In genomic region chr22:31295831-31296230, GRCh38 we compare ENCODE assay signal across 8 cellular contexts. TPM values are rescaled to one million over a fixed set of nuclear protein-coding genes. Genes with fewer than 3 reads are reported as not detected.
A peak's percentile ranks its signal among the peaks of the same experiment; 100 is the strongest.
DNase-seq lines count a peak whose midpoint lies in the region; ATAC-seq and TF ChIP-seq lines count a peak whose summit lies in the region.
"Had no signal": no experiment of that assay in that cellular context is flagged by ENCODE, and none has a peak within 500 bp of the region (broad histone marks: within the 10 kb centered on the region; RNA-seq: fewer than 3 reads in every experiment).

No MANE protein-coding gene starts in this region.

- TF ChIP-seq CTCF in Peyer's patch (IDR thresholded peaks at IDR 0.05) (no peak), esophagus squamous epithelium (IDR thresholded peaks at IDR 0.05) (no peak), smooth muscle cell (IDR thresholded peaks at IDR 0.05; ENCODE audit: borderline replicate concordance, insufficient read depth, poor library complexity, severe bottlenecking) (no peak)

- no peaks in the 10 kb centered on the region for H3K27me3 ChIP-seq in Peyer's patch
- H3K27me3 ChIP-seq in esophagus squamous epithelium: no peaks in the 10 kb centered on the region
- no peaks in the 10 kb centered on the region for H3K27me3 ChIP-seq in smooth muscle cell (ENCODE audit: low read depth)

- TF ChIP-seq POLR2A in Peyer's patch (IDR thresholded peaks at IDR 0.05): no peak
- TF ChIP-seq POLR2A in esophagus squamous epithelium (IDR thresholded peaks at IDR 0.05): no peak

- no peak for ATAC-seq in GM21825 (IDR thresholded peaks at IDR 0.05; ENCODE audit: unreplicated experiment)
- ATAC-seq in GM18868 (IDR thresholded peaks at IDR 0.05; ENCODE audit: unreplicated experiment): no peak

- no peak overlapping the region for H3K9ac ChIP-seq in smooth muscle cell (ENCODE audit: low read depth)

- H3K4me3 ChIP-seq in Peyer's patch: peak overlapping the region in 1 of 4 donors; percentile 4
- no peak overlapping the region for H3K4me3 ChIP-seq in esophagus squamous epithelium
- H3K4me3 ChIP-seq in smooth muscle cell: no peak overlapping the region

- 13 to 27% methylated on average over 1 of the region's 1 CpG for WGBS in esophagus squamous epithelium, 2 donors
- WGBS in smooth muscle cell (ENCODE audit: low lambda C conversion rate): 58% methylated on average over 1 of the region's 1 CpG

- peak overlapping the region; percentile 43 to 82 (median 66) for H3K27ac ChIP-seq in Peyer's patch
- H3K27ac ChIP-seq in esophagus squamous epithelium: peak overlapping the region; percentile 63 to 85 (median 80)
- H3K27ac ChIP-seq in smooth muscle cell (ENCODE audit: low read depth): no peak overlapping the region

- H3K36me3 ChIP-seq in Peyer's patch (no peaks in the 10 kb centered on the region), esophagus squamous epithelium (no peaks in the 10 kb centered on the region), smooth muscle cell (ENCODE audit: low read depth) (no peaks in the 10 kb centered on the region)

- H3F3A ChIP-seq in smooth muscle cell (ENCODE audit: low read depth): no peaks in the 10 kb centered on the region

- H3K4me2 ChIP-seq in smooth muscle cell: no peak overlapping the region

- no peaks in the 10 kb centered on the region for H4K20me1 ChIP-seq in smooth muscle cell (ENCODE audit: low read depth)

- H2AFZ ChIP-seq in smooth muscle cell (ENCODE audit: low read depth): peak overlapping the region; percentile 3

- DNase-seq in EL (peak; percentile 41), Peyer's patch (no peak), esophagus squamous epithelium (lab: John Stamatoyannopoulos, UW) (no peak), smooth muscle cell (lab: John Stamatoyannopoulos, UW; ENCODE audit: unreplicated experiment) (no peak), mesenteric fat pad (ENCODE audit: low spot score) (no peak)
- DNase-seq: NCI-H345 had no signal

- intact Hi-C loops in esophagus squamous epithelium (cut with DNase I): no loop called here

- H3K4me1 ChIP-seq in Peyer's patch: peaks cover 0 to 33% (median 9%) of the 10 kb centered on the region in 4 donors
- H3K4me1 ChIP-seq in esophagus squamous epithelium: peaks cover 22 to 62% (median 22%) of the 10 kb centered on the region in 3 donors
- no peaks in the 10 kb centered on the region for H3K4me1 ChIP-seq in smooth muscle cell (ENCODE audit: low read depth)

- no peaks in the 10 kb centered on the region for H3K9me3 ChIP-seq in Peyer's patch
- no peaks in the 10 kb centered on the region for H3K9me3 ChIP-seq in esophagus squamous epithelium
- H3K9me3 ChIP-seq in smooth muscle cell (replicated peaks; ENCODE audit: low read depth): no peaks in the 10 kb centered on the region

- H3K79me2 ChIP-seq in smooth muscle cell (ENCODE audit: low read depth): no peaks in the 10 kb centered on the region

RNA-seq across cellular contexts. Expression of gene PIK3IP1, which starts 3.5 kb away (rescaled TPM):
- total RNA-seq in Peyer's patch: 10 to 100 TPM; 23.7 to 60.2 (median 30.7) TPM
- 10 to 100 TPM in 3 of 4 donors, 1 to 10 TPM in 1; 7.0 to 53.0 (median 19.2) TPM for total RNA-seq in esophagus squamous epithelium
- total RNA-seq in smooth muscle cell: 12.6 and 16.9 TPM in 2 replicates
- polyA plus RNA-seq in smooth muscle cell: 20.2 and 26.3 TPM in 2 replicates
- total RNA-seq in mesenteric fat pad: 19.8 TPM

RNA-seq across cellular contexts. Expression of gene PATZ1, which starts 50.3 kb away (rescaled TPM):
- total RNA-seq in Peyer's patch: 10 to 100 TPM; 12.4 to 28.3 (median 21.2) TPM
- 10 to 100 TPM in 2 of 4 donors, 1 to 10 TPM in 2; 2.2 to 13.0 (median 7.2) TPM for total RNA-seq in esophagus squamous epithelium
- total RNA-seq in smooth muscle cell: 12.9 and 14.3 TPM in 2 replicates
- 11.9 and 22.1 TPM in 2 replicates for polyA plus RNA-seq in smooth muscle cell
- 13.3 TPM for total RNA-seq in mesenteric fat pad
